9 cellular contexts compared by ENCODE assay signal in genomic region chr2:15856318-15856717, GRCh38.
"Had no signal": no experiment of that assay in that cellular context is flagged by ENCODE, and none has a peak within 500 bp of the region (broad histone marks: within the 10 kb centered on the region; RNA-seq: fewer than 3 reads in every experiment).

No MANE protein-coding gene starts in this region.

- H2AFZ ChIP-seq: GM23248 had no signal

- H3K4me3 Mint-ChIP-seq: HFFc6 had no signal

- FAIRE-seq: HTR-8/SVneo had no signal

- ATAC-seq: HCT116 had no signal

- DNase-seq: GM23248, H7, HFFc6, IMR-90, Kasumi-1, KG1 had no signal

- H3K9me3 ChIP-seq: HAP-1 had no signal

- H3K27ac Mint-ChIP-seq: HFFc6 had no signal

- H3K4me1 ChIP-seq: HAP-1 had no signal

- H3K9ac ChIP-seq: GM23248 had no signal

- H3K36me3 ChIP-seq: HAP-1 had no signal

- H3K27ac ChIP-seq: GM23248 had no signal

- H3K4me3 ChIP-seq: GM23248, HAP-1 had no signal
